In the genomic region with DNA sequence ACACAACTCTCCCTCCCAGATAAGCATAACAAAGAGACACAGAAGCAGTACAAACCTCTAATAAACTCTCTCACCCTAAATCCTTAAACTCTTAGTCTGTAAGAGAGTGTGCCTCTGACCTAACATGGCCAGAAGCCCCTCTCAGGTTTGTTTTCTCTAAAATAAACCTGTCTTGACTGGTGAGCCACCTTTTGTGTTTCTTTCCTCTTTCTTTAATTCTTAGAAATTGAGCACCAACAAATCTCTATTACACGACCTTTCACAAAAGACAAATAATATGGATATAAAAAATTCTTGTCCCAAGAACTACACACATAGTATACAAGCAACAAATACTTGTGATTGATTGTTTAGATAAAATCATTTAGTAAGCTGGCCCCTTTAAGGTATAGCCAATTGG, we compare ENCODE assay signal across 21 cellular contexts.
DNase-seq lines count a peak whose midpoint lies in the region; ATAC-seq, FAIRE-seq and TF ChIP-seq lines count a peak whose summit lies in the region.
"Had no signal": no experiment of that assay in that cellular context is flagged by ENCODE, and none has a peak within 500 bp of the region (broad histone marks: within the 10 kb centered on the region; RNA-seq: fewer than 3 reads in every experiment).

No MANE protein-coding gene starts in this region.

- no peak overlapping the region for H3K4ac ChIP-seq in H1 (replicated peaks; ENCODE audit: insufficient read length, low read depth, low read length)

- no peak for TF ChIP-seq RAD21 in H1 (IDR thresholded peaks at IDR 0.05 in 1 of 2, conservative IDR thresholded peaks at IDR 0.05 in 1 of 2; ENCODE audit: low read depth in 2 of 2, low read length in 2 of 2)

- H3K4me2 ChIP-seq in SU-DHL-6 (ENCODE audit: low read depth, low read length, poor library complexity, severe bottlenecking), result no peak overlapping the region
- H3K4me2 ChIP-seq in H1 (ENCODE audit: insufficient read depth in 1 of 2, low read depth in 2 of 2, low read length in 2 of 2), result no peak overlapping the region
- H3K4me2 ChIP-seq: A549, KMS-11 had no signal

- no peaks in the 10 kb centered on the region for H3K9me2 ChIP-seq in SU-DHL-6 (replicated peaks; ENCODE audit: insufficient read depth, low read length)

- H3K27me3 ChIP-seq in SU-DHL-6 (ENCODE audit: low read length) (no peaks in the 10 kb centered on the region), H1 (replicated peaks in 1 of 4; ENCODE audit: control insufficient read depth in 3 of 4, extremely low read depth in 1 of 4, insufficient read depth in 3 of 4, low read length in 3 of 4) (no peaks in the 10 kb centered on the region)

- H4K91ac ChIP-seq in H1 (replicated peaks; ENCODE audit: insufficient read length, low read length), result no peak overlapping the region

- no peaks in the 10 kb centered on the region for H4K20me1 ChIP-seq in SU-DHL-6 (ENCODE audit: low read depth, low read length)
- H4K20me1 ChIP-seq in H1 (replicated peaks in 1 of 2; ENCODE audit: control insufficient read depth in 1 of 2, insufficient read depth in 2 of 2, low read length in 2 of 2), result no peaks in the 10 kb centered on the region

- H3K27ac ChIP-seq in HEK293 (ENCODE audit: extremely low read depth, low read depth, low read length) (no peak overlapping the region), SU-DHL-6 (ENCODE audit: low read depth, low read length) (no peak overlapping the region), H1 (ENCODE audit: low read depth, low read length) (no peak overlapping the region)
- H3K27ac ChIP-seq: 22Rv1, A549, C4-2B, GM23248, KMS-11 had no signal

- H3K4me3 ChIP-seq in HEK293 (ENCODE audit: low read depth, low read length) (no peak overlapping the region), SU-DHL-6 (ENCODE audit: insufficient read depth, low read length, poor library complexity, severe bottlenecking) (no peak overlapping the region), H1 (ENCODE audit: extremely low read depth in 1 of 4, insufficient read depth in 2 of 4, low read depth in 3 of 4, low read length in 4 of 4) (no peak overlapping the region)
- H3K4me3 ChIP-seq: A549, GM23248 had no signal

- no peak overlapping the region for H2BK12ac ChIP-seq in H1 (ENCODE audit: low read depth, low read length)

- DNase-seq in DMS 273 (lab: John Stamatoyannopoulos, UW; ENCODE audit: unreplicated experiment) (peak; percentile 1), DMS 273 treated with DMSO at 0.1 percent for 48 hours (lab: John Stamatoyannopoulos, UW) (no peak), H1 (ENCODE audit: low read depth in 1 of 2, low spot score in 2 of 2) (no peak), Kasumi-1 (lab: John Stamatoyannopoulos, UW) (no peak)
- DNase-seq: AML-193; Caco-2; CD4-positive, alpha-beta T cell; DMS79; GF-D8; GM23248; HCEC 1CT; HFFc6 had no signal

- TF ChIP-seq CTCF in HEK293 (tag by site-specific recombination; IDR thresholded peaks at IDR 0.05), result no peak
- no peak for TF ChIP-seq CTCF in SU-DHL-6 (IDR thresholded peaks at IDR 0.05; ENCODE audit: insufficient read depth, low read length, poor library complexity, severe bottlenecking)
- TF ChIP-seq CTCF in H1 (IDR thresholded peaks at IDR 0.05; ENCODE audit: control extremely low read depth in 1 of 3, insufficient read depth in 1 of 3, low read depth in 1 of 3, low read length in 3 of 3), result no peak

- no peaks in the 10 kb centered on the region for H3K9me3 ChIP-seq in HEK293 (ENCODE audit: control insufficient read depth, insufficient read depth, low read depth, low read length)
- no peaks in the 10 kb centered on the region for H3K9me3 ChIP-seq in SU-DHL-6 (ENCODE audit: insufficient read depth, low read length)
- peaks cover 4 to 7% of the 10 kb centered on the region in 2 experiments for H3K9me3 ChIP-seq in H1 (ENCODE audit: insufficient read depth in 2 of 2, low read depth in 1 of 2, low read length in 1 of 2)
- H3K9me3 ChIP-seq: A549, Caco-2 had no signal

- H4K5ac ChIP-seq in H1 (ENCODE audit: insufficient read length, low read depth, low read length), result no peak overlapping the region

- H3K23me2 ChIP-seq in H1 (ENCODE audit: low read depth, low read length), result no peaks in the 10 kb centered on the region

- H3K79me1 ChIP-seq in H1 (ENCODE audit: low read depth, low read length), result no peaks in the 10 kb centered on the region

- ATAC-seq in HG03432 (IDR thresholded peaks at IDR 0.05; ENCODE audit: unreplicated experiment) (no peak), GM21390 (IDR thresholded peaks at IDR 0.05; ENCODE audit: unreplicated experiment) (no peak)
- ATAC-seq: A549 had no signal

- H3K36me3 ChIP-seq in HEK293 (ENCODE audit: control insufficient read depth in 2 of 2, insufficient read depth in 1 of 2, low read length in 2 of 2) (no peaks in the 10 kb centered on the region), SU-DHL-6 (ENCODE audit: low read length) (no peaks in the 10 kb centered on the region), H1 (ENCODE audit: control insufficient read depth in 2 of 4, insufficient read depth in 4 of 4, low read length in 3 of 4) (no peaks in the 10 kb centered on the region)

- POLR2A ChIA-PET in HEK293 (lab: Yijun Ruan, JAX), result no interaction called here
- POLR2A ChIA-PET in H1 (lab: Charles Lee; ENCODE audit: partially characterized antibody), result no interaction called here

- CTCF ChIA-PET in HEK293 (lab: Yijun Ruan, JAX), result no interaction called here
- CTCF ChIA-PET in H1 (lab: Charles Lee; ENCODE audit: partially characterized antibody), result interaction anchor here (1.5 kb wide), 1 partner anchor 16 kb away, joined by 3 read pairs; no protein-coding TSS in a partner anchor

- no peak overlapping the region for H4K8ac ChIP-seq in H1 (ENCODE audit: extremely low read depth, insufficient read depth, low read length)

- no peak overlapping the region for H3K56ac ChIP-seq in H1 (replicated peaks; ENCODE audit: insufficient read length, low read depth, low read length)

- H2AFZ ChIP-seq in SU-DHL-6 (ENCODE audit: low read depth, low read length, severe bottlenecking), result peak overlapping the region; percentile 34
- no peak overlapping the region for H2AFZ ChIP-seq in H1 (ENCODE audit: low read length)
- H2AFZ ChIP-seq: GM23248 had no signal

- no peak for TF ChIP-seq EP300 in H1 (IDR thresholded peaks at IDR 0.05; ENCODE audit: borderline replicate concordance in 1 of 2, low read depth in 2 of 2, low read length in 2 of 2)

- H3F3A ChIP-seq in SU-DHL-6 (ENCODE audit: insufficient read depth), result no peaks in the 10 kb centered on the region

- no peak overlapping the region for H2BK5ac ChIP-seq in H1 (ENCODE audit: low read depth, low read length)

- no peak overlapping the region for H3K23ac ChIP-seq in H1 (ENCODE audit: insufficient read length)

- H2BK120ac ChIP-seq in H1 (replicated peaks; ENCODE audit: low read depth, low read length), result no peak overlapping the region

- H3K9ac ChIP-seq in SU-DHL-6 (ENCODE audit: low read length) (no peak overlapping the region), H1 (replicated peaks in 1 of 4; ENCODE audit: extremely low read depth in 1 of 4, low read depth in 3 of 4, low read length in 3 of 4) (no peak overlapping the region)
- H3K9ac ChIP-seq: GM23248, KMS-11 had no signal

- WGBS in H1 (ENCODE audit: extremely low coverage in 1 of 2, insufficient coverage in 1 of 2, insufficient read length in 1 of 2, insufficient replicate concordance in 2 of 2, low coverage in 1 of 2, low lambda C conversion rate in 2 of 2, missing lambda C conversion rate in 1 of 2), 2 experiments, result 78% methylated on average over 1 of the region's 1 CpG; no CpG with 5 or more reads in 1 of the 2 experiments

- H3K4me1 ChIP-seq in HEK293 (ENCODE audit: control insufficient read depth, insufficient read depth, low read length) (no peaks in the 10 kb centered on the region), H1 (replicated peaks in 1 of 4; ENCODE audit: control insufficient read depth in 3 of 4, insufficient read depth in 4 of 4, low read length in 3 of 4) (no peaks in the 10 kb centered on the region)
- H3K4me1 ChIP-seq: A549, Caco-2 had no signal

- no peak overlapping the region for H3K18ac ChIP-seq in H1 (ENCODE audit: extremely low read depth, low read length)

- FAIRE-seq in H1 (lab: Jason Lieb, UNC), result no peak
- FAIRE-seq: A549, H54 had no signal

- no peak overlapping the region for H3K14ac ChIP-seq in H1 (ENCODE audit: insufficient read length)

- no peak overlapping the region for H2AK5ac ChIP-seq in H1 (ENCODE audit: low read depth, low read length)

- TF ChIP-seq POLR2A in H1 (IDR thresholded peaks at IDR 0.05; ENCODE audit: control extremely low read depth in 1 of 2, low read depth in 2 of 2, low read length in 2 of 2), result no peak

- H3K79me2 ChIP-seq in SU-DHL-6 (ENCODE audit: insufficient read depth, low read length), result no peaks in the 10 kb centered on the region
- no peaks in the 10 kb centered on the region for H3K79me2 ChIP-seq in H1 (ENCODE audit: control insufficient read depth in 1 of 2, insufficient read depth in 2 of 2, low read length in 2 of 2)

- H2BK20ac ChIP-seq in H1 (ENCODE audit: low read length), result no peak overlapping the region

- no peak overlapping the region for H2BK15ac ChIP-seq in H1 (ENCODE audit: low read length)

TF ChIP-seq in HEK293, 187 proteins besides CTCF, POLR2A, EP300 and RAD21:
- TF ChIP-seq SETDB1 (IDR thresholded peaks at IDR 0.05; ENCODE audit: insufficient read length, low read length) (peak; percentile 92), ZNF169 (tag by site-specific recombination; IDR thresholded peaks at IDR 0.05) (no peak), TRIM28 (IDR thresholded peaks at IDR 0.05; ENCODE audit: borderline replicate concordance, low read length) (peak; percentile 96)

TF ChIP-seq in H1, 55 proteins besides CTCF, POLR2A, EP300 and RAD21:
- TF ChIP-seq BCL11A (IDR thresholded peaks at IDR 0.05; ENCODE audit: low read depth in 2 of 2, low read length in 2 of 2) (no peak), KDM1A (IDR thresholded peaks at IDR 0.05; ENCODE audit: borderline replicate concordance, low read length) (peak; percentile 43; the same call in 1 of the 2 replicates)
